In genomic region chr13:102582256-102582655, GRCh38 we compare ENCODE assay signal across 19 cellular contexts.
"Had no signal": no experiment of that assay in that cellular context is flagged by ENCODE, and none has a peak within 500 bp of the region (broad histone marks: within the 10 kb centered on the region; RNA-seq: fewer than 3 reads in every experiment).

No MANE protein-coding gene starts in this region.

- H3K4me1 ChIP-seq: left ventricle myocardium inferior, prostate gland, right atrium auricular region, thyroid gland had no signal

- H3K27ac Mint-ChIP-seq: activated naive CD4-positive, alpha-beta T cell treated with anti-CD3 and anti-CD28 coated beads for 36 hours; T-helper 1 cell treated with Interleukin-12 subunit alpha and Interleukin-12 subunit beta and Interleukin-4 antibody, amounts not matched to agents 30 μg/mL and 1 μg/mL, for 36 hours had no signal

- H3K27ac ChIP-seq: gastrocnemius medialis, left ventricle myocardium inferior, prostate gland, right atrium auricular region, thyroid gland, WERI-Rb-1 had no signal

- H3K9me3 ChIP-seq: gastrocnemius medialis, left ventricle myocardium inferior, prostate gland, right atrium auricular region, thyroid gland had no signal

- H3K4me3 ChIP-seq: gastrocnemius medialis, left ventricle myocardium inferior, prostate gland, right atrium auricular region, thyroid gland had no signal

- H3K9me3 Mint-ChIP-seq: activated naive CD4-positive, alpha-beta T cell treated with anti-CD3 and anti-CD28 coated beads for 36 hours; T-helper 1 cell treated with Interleukin-12 subunit alpha and Interleukin-12 subunit beta and Interleukin-4 antibody, amounts not matched to agents 30 μg/mL and 1 μg/mL, for 36 hours had no signal

- FAIRE-seq: bronchial epithelial cell had no signal

- H3K27me3 ChIP-seq: gastrocnemius medialis, right atrium auricular region, thyroid gland had no signal

- DNase-seq: activated CD4-positive, alpha-beta T cell treated with anti-CD3 and anti-CD28 coated beads for 1 hour; activated CD8-positive, alpha-beta memory T cell treated with anti-CD3 and anti-CD28 coated beads for 24 hours; activated naive CD4-positive, alpha-beta T cell treated with anti-CD3 and anti-CD28 coated beads for 36 hours; effector CD4-positive, alpha-beta T cell; gastrocnemius medialis; head of caudate nucleus; left ventricle myocardium inferior; mammary epithelial cell; stimulated activated CD4-positive, alpha-beta T cell treated with anti-CD3 and anti-CD28 coated beads, Interleukin-12 subunit alpha, Interleukin-12 subunit beta, amount 100 ng/mL, for 4 hours; stimulated activated CD4-positive, alpha-beta T cell treated with anti-CD3 and anti-CD28 coated beads, Interleukin-1b, Interleukin-23, amount 100 ng/mL, for 48 hours; stimulated activated CD8-positive, alpha-beta memory T cell treated with anti-CD3 and anti-CD28 coated beads, Interleukin-4, amount 100 ng/mL, for 48 hours; stimulated activated naive CD4-positive, alpha-beta T cell treated with Interleukin-2 at 50 U/mL for 16 hours; thyroid gland; WERI-Rb-1 had no signal

- ATAC-seq: esophagus mucosa, gastrocnemius medialis had no signal

- H3K4me3 Mint-ChIP-seq: activated naive CD4-positive, alpha-beta T cell treated with anti-CD3 and anti-CD28 coated beads for 36 hours; T-helper 1 cell treated with Interleukin-12 subunit alpha and Interleukin-12 subunit beta and Interleukin-4 antibody, amounts not matched to agents 30 μg/mL and 1 μg/mL, for 36 hours had no signal

- H3K36me3 ChIP-seq: gastrocnemius medialis, left ventricle myocardium inferior, prostate gland, right atrium auricular region, thyroid gland, WERI-Rb-1 had no signal
